Comparison of ENCODE assay signal across 13 cellular contexts in the genomic region with DNA sequence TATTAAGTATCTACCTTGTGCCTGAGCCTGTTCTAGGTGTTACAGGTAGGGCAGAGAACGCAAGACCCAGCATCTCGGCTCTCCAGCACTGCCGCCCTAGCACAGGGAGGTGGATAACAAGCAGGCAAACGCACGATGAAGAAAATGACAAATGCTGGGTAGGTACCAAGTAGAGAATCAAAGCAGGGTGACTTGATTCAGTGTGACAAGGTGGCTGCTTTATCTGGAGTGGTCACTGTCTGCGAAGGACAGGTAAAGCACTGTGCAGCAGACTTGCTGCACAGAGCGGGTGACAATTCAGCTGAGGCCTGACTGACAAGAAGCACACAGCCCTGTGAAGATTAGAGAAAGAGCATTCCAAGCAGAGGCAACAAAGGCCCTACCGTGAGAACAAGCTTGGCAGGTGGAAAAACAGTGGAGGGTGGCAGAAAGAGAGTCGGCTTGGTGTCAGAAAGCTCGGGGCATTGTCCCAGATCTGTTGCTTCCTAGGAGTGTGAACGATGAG. TPM values are rescaled to one million over a fixed set of nuclear protein-coding genes. Genes with fewer than 3 reads are reported as not detected.
DNase-seq lines count a peak whose midpoint lies in the region; ATAC-seq, FAIRE-seq and TF ChIP-seq lines count a peak whose summit lies in the region.
"Had no signal": no experiment of that assay in that cellular context is flagged by ENCODE, and none has a peak within 500 bp of the region (broad histone marks: within the 10 kb centered on the region; RNA-seq: fewer than 3 reads in every experiment).

No MANE protein-coding gene starts in this region.

- ATAC-seq in activated CD4-positive, alpha-beta T cell treated with anti-CD3 and anti-CD28 coated beads for 36 hours: peak; percentile 11
- ATAC-seq in GM12878 (no peak), HG02870 (IDR thresholded peaks at IDR 0.05; ENCODE audit: unreplicated experiment) (no peak)
- ATAC-seq: HCT116 had no signal

- H4K91ac ChIP-seq in trophoblast cell (ENCODE audit: low read depth, low read length): peak overlapping the region; percentile 1

- H3K27me3 ChIP-seq in GM12878 (replicated peaks in 1 of 2; ENCODE audit: control insufficient read depth in 2 of 2, insufficient read depth in 2 of 2, low read length in 1 of 2): no peaks in the 10 kb centered on the region
- H3K27me3 ChIP-seq in trophoblast cell (ENCODE audit: insufficient read depth, low read length): no peaks in the 10 kb centered on the region
- no peaks in the 10 kb centered on the region for H3K27me3 ChIP-seq in H7 (ENCODE audit: control insufficient read depth, insufficient read depth, low read length)

- H3K4me1 ChIP-seq in GM12878 (ENCODE audit: control insufficient read depth, insufficient read depth, low read length): peaks cover 43% of the 10 kb centered on the region
- peaks cover 18 to 21% of the 10 kb centered on the region in 2 experiments for H3K4me1 ChIP-seq in trophoblast cell (ENCODE audit: control insufficient read depth in 1 of 2, insufficient read depth in 2 of 2, low read length in 2 of 2)
- peaks cover 0 to 2% of the 10 kb centered on the region in 2 donors for H3K4me1 ChIP-seq in kidney (ENCODE audit: control insufficient read depth in 1 of 2, insufficient read depth in 1 of 2, low read depth in 1 of 2, low read length in 2 of 2)
- H3K4me1 ChIP-seq: parathyroid adenoma had no signal

- H3K23ac ChIP-seq in trophoblast cell (ENCODE audit: low read length): peak overlapping the region; percentile 56

- peak overlapping the region; percentile 97 for H3K27ac Mint-ChIP-seq in activated CD4-positive, alpha-beta T cell treated with anti-CD3 and anti-CD28 coated beads for 36 hours

- no TSS peak for BruUV-seq in GM12878 (replicated peaks; lab: Mats Ljungman, UMichigan)

- peak; percentile 54 for DNase-seq in ELF-1 (ENCODE audit: low read depth, low spot score)
- peak; percentile 58 for DNase-seq in activated CD4-positive, alpha-beta T cell treated with anti-CD3 and anti-CD28 coated beads for 36 hours
- DNase-seq in GM12878 (ENCODE audit: low read depth, low spot score): no peak
- no peak for DNase-seq in trophoblast cell
- DNase-seq in NCI-H2029 (lab: John Stamatoyannopoulos, UW): no peak
- DNase-seq in kidney: no peak
- DNase-seq in H7: no peak
- DNase-seq: GF-D8, NCI-H446 had no signal

- H3K9me3 ChIP-seq in GM12878 (replicated peaks; ENCODE audit: control insufficient read depth, insufficient read depth, low read length) (no peaks in the 10 kb centered on the region; the same call in 2 of the 3 replicates), trophoblast cell (ENCODE audit: insufficient read depth, low read depth, low read length) (no peaks in the 10 kb centered on the region), kidney (ENCODE audit: control insufficient read depth in 1 of 2, low read length in 2 of 2) (no peaks in the 10 kb centered on the region)

- SMC1A ChIA-PET in GM12878 (lab: Charles Lee; ENCODE audit: uncharacterized antibody, unreplicated experiment): interaction anchor here (0.8 to 4.7 kb wide), 10 partner anchors 13 to 252 kb away, joined by 3 to 61 read pairs (median 7); no protein-coding TSS in a partner anchor

- H4K12ac ChIP-seq in trophoblast cell (ENCODE audit: low read depth, low read length): no peak overlapping the region

- H4K20me1 ChIP-seq in GM12878 (ENCODE audit: control insufficient read depth, insufficient read depth): no peaks in the 10 kb centered on the region

- H3K4me3 ChIP-seq in GM12878 (no peak overlapping the region), trophoblast cell (ENCODE audit: low read depth, low read length) (no peak overlapping the region), kidney (ENCODE audit: low read length in 2 of 2) (no peak overlapping the region), H7 (ENCODE audit: insufficient read depth, low read depth, low read length) (no peak overlapping the region)

- H3K79me1 ChIP-seq in trophoblast cell (ENCODE audit: low read length): peaks cover 17% of the 10 kb centered on the region

- peak overlapping the region; percentile 0 for H2BK5ac ChIP-seq in trophoblast cell (ENCODE audit: low read depth, low read length, poor library complexity)

- H3K79me2 ChIP-seq in GM12878 (ENCODE audit: control insufficient read depth, insufficient read depth, low read length) (peaks cover 96% of the 10 kb centered on the region), trophoblast cell (ENCODE audit: control insufficient read depth, insufficient read depth, low read length, poor library complexity) (peaks cover 19% of the 10 kb centered on the region)

- peak overlapping the region; percentile 68 for H3K4me3 Mint-ChIP-seq in activated CD4-positive, alpha-beta T cell treated with anti-CD3 and anti-CD28 coated beads for 36 hours

- H2BK120ac ChIP-seq in trophoblast cell (ENCODE audit: insufficient read depth, low read length, poor library complexity): no peak overlapping the region

- H4K8ac ChIP-seq in trophoblast cell (ENCODE audit: low read depth, low read length): no peak overlapping the region

- TF ChIP-seq RAD21 in GM12878 (IDR thresholded peaks at IDR 0.05; ENCODE audit: insufficient read depth, low read depth, low read length): no peak

- peaks cover 0 to 2% of the 10 kb centered on the region in 2 experiments; a peak in 2 of 4 replicates for H3K36me3 ChIP-seq in GM12878 (ENCODE audit: control insufficient read depth in 2 of 2, insufficient read depth in 2 of 2, low read length in 1 of 2)
- peaks cover 0 to 3% of the 10 kb centered on the region in 2 experiments for H3K36me3 ChIP-seq in trophoblast cell (ENCODE audit: control insufficient read depth in 1 of 2, insufficient read depth in 2 of 2, low read length in 2 of 2)
- H3K36me3 ChIP-seq in kidney (ENCODE audit: control insufficient read depth in 1 of 2, insufficient read depth in 2 of 2, low read length in 2 of 2): no peaks in the 10 kb centered on the region
- no peaks in the 10 kb centered on the region for H3K36me3 ChIP-seq in H7 (replicated peaks; ENCODE audit: control insufficient read depth, insufficient read depth, low read length)

- intact Hi-C loops in activated CD4-positive, alpha-beta T cell treated with anti-CD3 and anti-CD28 coated beads for 36 hours (cut with DNase I, micrococcal nuclease): loop anchor here in 1 of 2 experiments (2.0 kb wide), 1 partner anchor 327 kb away; no protein-coding TSS in a partner anchor
- intact Hi-C loops in GM12878 (cut with micrococcal nuclease; ENCODE audit: unreplicated experiment) (no loop called here), kidney (cut with DNase I) (no loop called here)

- H3K18ac ChIP-seq in trophoblast cell (ENCODE audit: low read length): peak overlapping the region; percentile 42

- H3K27me3 Mint-ChIP-seq in activated CD4-positive, alpha-beta T cell treated with anti-CD3 and anti-CD28 coated beads for 36 hours: no peaks in the 10 kb centered on the region

- peaks cover 88% of the 10 kb centered on the region for H3K4me1 Mint-ChIP-seq in activated CD4-positive, alpha-beta T cell treated with anti-CD3 and anti-CD28 coated beads for 36 hours

- 85% methylated on average over 11 of the region's 11 CpGs for WGBS in GM12878 (ENCODE audit: insufficient coverage, insufficient replicate concordance, low lambda C conversion rate, missing lambda C conversion rate)
- WGBS in trophoblast cell (ENCODE audit: extremely low coverage, insufficient coverage, insufficient read length): no CpG with 5 or more reads among the region's 11 CpGs

- H2BK12ac ChIP-seq in trophoblast cell (ENCODE audit: low read length): peak overlapping the region; percentile 66

- no peak overlapping the region for H2AFZ ChIP-seq in GM12878 (ENCODE audit: control insufficient read depth, low read depth, low read length)
- no peak overlapping the region for H2AFZ ChIP-seq in trophoblast cell (ENCODE audit: insufficient read depth, low read length, poor library complexity)
- H2AFZ ChIP-seq: parathyroid adenoma had no signal

- H2AK5ac ChIP-seq in trophoblast cell (ENCODE audit: low read length): peak overlapping the region; percentile 36

- TF ChIP-seq CTCF in GM12878 (IDR thresholded peaks at IDR 0.05 in 2 of 3, conservative IDR thresholded peaks at IDR 0.05 in 1 of 3; ENCODE audit: control insufficient read depth in 2 of 3, extremely low read depth in 1 of 3, insufficient read depth in 1 of 3, low read depth in 3 of 3, low read length in 3 of 3) (no peak), kidney (IDR thresholded peaks at IDR 0.05; ENCODE audit: borderline replicate concordance, extremely low read depth, insufficient read depth) (no peak)

- in situ Hi-C loops in GM12878 (cut with MboI): no loop called here

- peak overlapping the region; percentile 68 for H3K4ac ChIP-seq in trophoblast cell (ENCODE audit: low read depth, low read length)

- TF ChIP-seq EP300 in GM12878 (IDR thresholded peaks at IDR 0.05; ENCODE audit: borderline replicate concordance in 1 of 2, control insufficient read depth in 1 of 2, low read depth in 2 of 2, low read length in 2 of 2): no peak

- POLR2A ChIA-PET in activated CD4-positive, alpha-beta T cell treated with anti-CD3 and anti-CD28 coated beads for 36 hours (lab: Charles Lee): interaction anchor here (0.5 to 1.2 kb wide), 4 partner anchors 10 to 54 kb away, joined by 3 to 6 read pairs (median 3); no protein-coding TSS in a partner anchor
- POLR2A ChIA-PET in GM12878 (lab: Charles Lee): interaction anchor here (0.5 to 8.0 kb wide), 7 partner anchors 10 to 75 kb away, joined by 3 to 74 read pairs (median 6); a partner anchor contains a TSS

- H3K27ac ChIP-seq in GM12878 (ENCODE audit: control insufficient read depth, insufficient read depth): no peak overlapping the region
- H3K27ac ChIP-seq in trophoblast cell (ENCODE audit: low read depth, low read length): peak overlapping the region; percentile 32
- H3K27ac ChIP-seq in kidney (ENCODE audit: low read depth in 2 of 2, low read length in 2 of 2): no peak overlapping the region
- H3K27ac ChIP-seq: parathyroid adenoma had no signal

- H3K9ac ChIP-seq in GM12878 (ENCODE audit: control insufficient read depth, insufficient read depth, low read length): no peak overlapping the region
- peak overlapping the region; percentile 40 for H3K9ac ChIP-seq in trophoblast cell (ENCODE audit: low read length)
- H3K9ac ChIP-seq in kidney (ENCODE audit: low read length in 2 of 2): no peak overlapping the region
- H3K9ac ChIP-seq: parathyroid adenoma had no signal

- RAD21 ChIA-PET in GM12878 (lab: Charles Lee; ENCODE audit: unreplicated experiment): interaction anchor here (1.2 to 7.4 kb wide), 5 partner anchors 7 to 67 kb away, joined by 3 to 61 read pairs (median 4); no protein-coding TSS in a partner anchor

- H3K4me2 ChIP-seq in GM12878 (ENCODE audit: control insufficient read depth, insufficient read depth): no peak overlapping the region; the same call in 1 of the 2 replicates
- H3K4me2 ChIP-seq in trophoblast cell (ENCODE audit: low read length): peak overlapping the region; percentile 6

- TF ChIP-seq POLR2A in GM12878 (IDR thresholded peaks at IDR 0.05; ENCODE audit: low read depth, low read length): no peak

- peak overlapping the region; percentile 13 for H3K14ac ChIP-seq in trophoblast cell (ENCODE audit: low read length)

- CTCF ChIA-PET in activated CD4-positive, alpha-beta T cell treated with anti-CD3 and anti-CD28 coated beads for 36 hours (lab: Charles Lee): interaction anchor here (0.5 to 3.8 kb wide), 8 partner anchors 8 to 141 kb away, joined by 3 to 17 read pairs (median 3); a partner anchor contains a TSS
- CTCF ChIA-PET in GM12878 (lab: Yijun Ruan, JAX): interaction anchor here (1.6 kb wide), 2 partner anchors 11 to 12 kb away, joined by 5 to 6 read pairs; no protein-coding TSS in a partner anchor

- no peak for FAIRE-seq in GM12878 (lab: Jason Lieb, UNC)
- no peak for FAIRE-seq in kidney (lab: Jason Lieb, UNC)
- FAIRE-seq: endometrium had no signal

- no peaks in the 10 kb centered on the region for H3K9me3 Mint-ChIP-seq in activated CD4-positive, alpha-beta T cell treated with anti-CD3 and anti-CD28 coated beads for 36 hours (ENCODE audit: low read depth)

- H3K36me3 Mint-ChIP-seq in activated CD4-positive, alpha-beta T cell treated with anti-CD3 and anti-CD28 coated beads for 36 hours (ENCODE audit: low read depth): peaks cover 14% of the 10 kb centered on the region

RNA-seq across cellular contexts. Expression of a gene that starts 12.9 kb away (rescaled TPM):
- 100 to 1,000 TPM; 109 to 145 TPM for total RNA-seq in activated CD4-positive, alpha-beta T cell treated with anti-CD3 and anti-CD28 coated beads for 36 hours
- total RNA-seq in GM12878 (2013; cell fraction: nucleolus; rRNA removed): 466 and 549 TPM in 2 replicates
- 53.9 and 62.9 TPM in 2 replicates for total RNA-seq in GM12878 (2014; rRNA removed)
- total RNA-seq in GM12878 (2014; rRNA removed; fragmentation: Illumina TruSeq; extraction: Trizol): 36.0 and 36.3 TPM in 2 replicates
- total RNA-seq in GM12878 (2021): 32.0 and 38.7 TPM in 2 replicates
- polyA plus RNA-seq in GM12878 (2011; ENCODE audit: low read depth): 31.1 TPM
- 115 and 140 TPM in 2 replicates for polyA plus RNA-seq in GM12878 (2011; rRNA removed)
- 163 and 194 TPM in 2 replicates for polyA plus RNA-seq in GM12878 (2011; cell fraction: cytosol; rRNA removed)
- 129 and 155 TPM in 2 replicates for polyA plus RNA-seq in GM12878 (2011; cell fraction: nucleus; rRNA removed)
- polyA plus RNA-seq in GM12878 (2012): 60.0 and 70.9 TPM in 2 replicates
- polyA plus RNA-seq in GM12878 (2014; fragmentation: Illumina TruSeq; extraction: Trizol): 34.2 and 45.3 TPM in 2 replicates
- 10 to 100 TPM; 10.7 to 12.0 TPM for polyA plus RNA-seq in GM12878 (2014; fragmentation: Nextera tagmentation; extraction: Ambion mirVana)
- polyA plus RNA-seq in GM12878 (2014; rRNA removed): 22.0 and 32.3 TPM in 2 replicates
- 10 to 100 TPM; 32.3 to 34.6 TPM for polyA plus RNA-seq in GM12878 (2016; fragmentation: Nextera tagmentation; extraction: Ambion mirVana)
- 356 and 399 TPM in 2 replicates for polyA minus RNA-seq in GM12878 (2011; rRNA and poly(A)+ RNA removed)
- 73.1 and 84.4 TPM in 2 replicates for polyA minus RNA-seq in GM12878 (2011; cell fraction: cytosol; rRNA and poly(A)+ RNA removed)
- 219 and 500 TPM in 2 replicates for polyA minus RNA-seq in GM12878 (2011; cell fraction: nucleus; rRNA and poly(A)+ RNA removed)
- 145 and 158 TPM in 2 replicates for polyA plus RNA-seq in trophoblast cell (2013)
- total RNA-seq in kidney: 47.0 TPM
- polyA plus RNA-seq in kidney (ENCODE audit: insufficient read depth, low read depth, low replicate concordance): 8.3 TPM
- total RNA-seq in H7 (2014; rRNA removed; shearing (Covaris generic)): 6.3 and 14.9 TPM in 2 replicates

RNA-seq across cellular contexts. Expression of a gene that starts 53.1 kb away (rescaled TPM):
- 1 to 10 TPM; 1.3 to 2.1 TPM for total RNA-seq in activated CD4-positive, alpha-beta T cell treated with anti-CD3 and anti-CD28 coated beads for 36 hours
- total RNA-seq in GM12878 (2013; cell fraction: nucleolus; rRNA removed): not detected in 2 replicates
- total RNA-seq in GM12878 (2014; rRNA removed) (not detected in 2 replicates), GM12878 (2014; rRNA removed; fragmentation: Illumina TruSeq; extraction: Trizol) (not detected in 2 replicates), GM12878 (2021) (0.10 and 0.27 TPM in 2 replicates), kidney (20.4 TPM)
- polyA plus RNA-seq in GM12878 (2011; ENCODE audit: low read depth): not detected
- polyA plus RNA-seq in GM12878 (2011; rRNA removed) (not detected in 2 replicates), GM12878 (2014; fragmentation: Illumina TruSeq; extraction: Trizol) (not detected in 2 replicates), GM12878 (2014; fragmentation: Nextera tagmentation; extraction: Ambion mirVana) (not detected), GM12878 (2014; rRNA removed) (not detected in 2 replicates), GM12878 (2016; fragmentation: Nextera tagmentation; extraction: Ambion mirVana) (not detected), kidney (ENCODE audit: insufficient read depth, low read depth, low replicate concordance) (9.4 TPM)
- not detected in 2 replicates for polyA plus RNA-seq in GM12878 (2011; cell fraction: cytosol; rRNA removed)
- polyA plus RNA-seq in GM12878 (2011; cell fraction: nucleus; rRNA removed): not detected in 2 replicates
- not detected in 2 replicates for polyA plus RNA-seq in GM12878 (2012)
- polyA minus RNA-seq in GM12878 (2011; rRNA and poly(A)+ RNA removed): not detected in 2 replicates
- not detected in 2 replicates for polyA minus RNA-seq in GM12878 (2011; cell fraction: cytosol; rRNA and poly(A)+ RNA removed)
- polyA minus RNA-seq in GM12878 (2011; cell fraction: nucleus; rRNA and poly(A)+ RNA removed): not detected in 2 replicates
- 13.0 and 14.0 TPM in 2 replicates for polyA plus RNA-seq in trophoblast cell (2013)
- total RNA-seq in H7 (2014; rRNA removed; shearing (Covaris generic)): 1.1 and 2.8 TPM in 2 replicates

Comparison
In these comparisons a context has a peak if more than half of its experiments do, and no peak if none do; other contexts are left out.
1. DNase-seq: peak in ELF-1 (single experiment) and activated CD4-positive, alpha-beta T cell treated with anti-CD3 and anti-CD28 coated beads for 36 hours (single experiment); none in GM12878 (single experiment), trophoblast cell (0 of 2), NCI-H2029 (single experiment), kidney (single experiment) and H7 (single experiment).